27 cellular contexts compared by ENCODE assay signal in the genomic region with DNA sequence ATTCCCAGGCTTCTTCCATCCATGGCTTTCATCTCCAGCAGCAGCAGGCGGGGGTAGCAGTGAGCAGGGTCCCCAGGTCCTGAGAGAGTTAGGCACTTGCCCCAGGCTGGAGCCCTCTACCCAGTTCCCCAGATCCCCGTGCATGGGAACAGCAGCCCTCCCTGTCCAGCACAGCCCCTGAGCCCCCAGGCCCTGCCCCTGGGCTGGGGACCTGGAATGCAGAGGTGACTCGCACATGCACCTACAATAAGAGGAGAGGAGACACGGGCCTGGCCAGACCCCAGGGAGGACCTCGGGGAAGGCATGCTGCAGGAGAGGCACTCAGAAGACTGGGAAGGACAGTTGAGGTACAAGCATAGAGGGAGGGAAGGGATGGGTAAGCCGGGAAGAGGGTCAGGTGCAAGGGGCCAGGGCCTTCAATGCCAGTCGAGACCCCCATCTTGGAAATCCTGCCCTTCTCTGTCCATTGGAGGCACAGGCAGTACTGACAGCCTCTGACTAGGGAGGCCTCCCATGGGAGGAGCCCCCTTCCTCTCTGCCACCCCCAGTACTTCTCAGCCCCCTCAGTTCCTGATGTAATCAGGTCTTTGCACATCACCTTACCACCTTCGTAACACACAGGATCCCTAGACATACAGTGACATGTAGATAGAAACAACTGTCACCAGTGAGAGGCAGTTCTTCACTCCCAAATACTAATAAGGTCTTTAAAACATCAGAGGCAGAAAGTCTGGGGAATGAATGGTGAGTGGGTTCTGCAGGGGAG.
"Had no signal": no experiment of that assay in that cellular context is flagged by ENCODE, and none has a peak within 500 bp of the region (broad histone marks: within the 10 kb centered on the region; RNA-seq: fewer than 3 reads in every experiment).

No MANE protein-coding gene starts in this region.

- H3K27me3 Mint-ChIP-seq: activated B cell treated with CpG ODN at 0.5 μM for 24 hours; activated naive CD4-positive, alpha-beta T cell treated with anti-CD3 and anti-CD28 coated beads, Interleukin-2, amount 50 U/mL, for 24 hours had no signal

- H3K27ac Mint-ChIP-seq: activated B cell treated with CpG ODN at 0.5 μM for 24 hours; activated CD8-positive, alpha-beta T cell treated with anti-CD3 and anti-CD28 coated beads for 36 hours; activated naive CD4-positive, alpha-beta T cell treated with anti-CD3 and anti-CD28 coated beads, Interleukin-2, amount 50 U/mL, for 24 hours; activated T-cell treated with anti-CD3 and anti-CD28 coated beads, Interleukin-2, amount 50 U/mL, for 72 hours; activated T-helper 2 cell treated with anti-CD3 and anti-CD28 coated beads, Interferon-gamma antibody, Interleukin-2, Interleukin-4, amounts not matched to agents 10 μg/mL and 5 μg/mL and 100 μg/mL, durations not matched to agents 14 hours and 24 hours and 36 hours had no signal

- ATAC-seq: activated CD8-positive, alpha-beta T cell treated with anti-CD3 and anti-CD28 coated beads for 36 hours; activated T-cell treated with anti-CD3 and anti-CD28 coated beads, Interleukin-2, amount 50 U/mL, for 72 hours; K562; PC-3; SK-N-SH treated with all-trans-retinoic acid at 6 μM for 48 hours had no signal

- H3K9me3 ChIP-seq: SJSA1 had no signal

- H3K4me3 Mint-ChIP-seq: activated B cell treated with CpG ODN at 0.5 μM for 24 hours; activated CD8-positive, alpha-beta T cell treated with anti-CD3 and anti-CD28 coated beads for 36 hours; activated naive CD4-positive, alpha-beta T cell treated with anti-CD3 and anti-CD28 coated beads, Interleukin-2, amount 50 U/mL, for 24 hours; activated T-cell treated with anti-CD3 and anti-CD28 coated beads, Interleukin-2, amount 50 U/mL, for 72 hours had no signal

- FAIRE-seq: K562, RCC 7860 had no signal

- H3K4me3 ChIP-seq: cardiac muscle cell, K562, SJSA1 had no signal

- H3K27ac ChIP-seq: brain microvascular endothelial cell, cardiac muscle cell, SJSA1 had no signal

- DNase-seq: activated B cell treated with CpG ODN at 0.5 μM for 24 hours; activated CD4-positive, alpha-beta T cell treated with anti-CD3 and anti-CD28 coated beads for 1 hour; activated CD4-positive, alpha-beta T cell treated with anti-CD3 and anti-CD28 coated beads, Interleukin-2, amount 50 U/mL, for 1 hour; activated CD8-positive, alpha-beta memory T cell treated with anti-CD3 and anti-CD28 coated beads, Interleukin-2, amount 50 U/mL, for 4 hours; activated CD8-positive, alpha-beta T cell treated with anti-CD3 and anti-CD28 coated beads for 36 hours; activated gamma-delta T cell treated with Interleukin-2 at 50 U/mL for 16 hours; activated T-cell treated with anti-CD3 and anti-CD28 coated beads, Interleukin-2, amount 50 U/mL, for 72 hours; brain microvascular endothelial cell; cerebellar nuclear complex; Karpas-422; MM.1S; NCI-H1105 treated with DMSO at 0.1 percent for 48 hours; NCI-H1436 treated with DMSO at 0.1 percent for 48 hours; NCI-H187; NCI-H2081; NCI-H446; NCI-H524; PC-3; SHP77; SW 1271 had no signal

- H3K27me3 ChIP-seq: brain microvascular endothelial cell, cardiac muscle cell, SJSA1 had no signal

- H3K9me3 Mint-ChIP-seq: activated naive CD4-positive, alpha-beta T cell treated with anti-CD3 and anti-CD28 coated beads, Interleukin-2, amount 50 U/mL, for 24 hours had no signal

- H3K36me3 ChIP-seq: brain microvascular endothelial cell, cardiac muscle cell, SJSA1 had no signal
